In genomic region chr4:31234494-31234893, GRCh38 we compare ENCODE assay signal across 15 cellular contexts.
DNase-seq lines count a peak whose midpoint lies in the region; ATAC-seq and TF ChIP-seq lines count a peak whose summit lies in the region.
"Had no signal": no experiment of that assay in that cellular context is flagged by ENCODE, and none has a peak within 500 bp of the region (broad histone marks: within the 10 kb centered on the region; RNA-seq: fewer than 3 reads in every experiment).

No MANE protein-coding gene starts in this region.

- no peak overlapping the region for H3K27ac ChIP-seq in foreskin keratinocyte

- ATAC-seq in GM18520 (IDR thresholded peaks at IDR 0.05; ENCODE audit: unreplicated experiment), result peak; percentile 49
- peak; percentile 85 for ATAC-seq in GM21717 (IDR thresholded peaks at IDR 0.05; ENCODE audit: unreplicated experiment)
- peak; percentile 69 for ATAC-seq in HG03565 (IDR thresholded peaks at IDR 0.05; ENCODE audit: unreplicated experiment)
- peak; percentile 75 for ATAC-seq in foreskin keratinocyte
- no peak for ATAC-seq in GM18505 (IDR thresholded peaks at IDR 0.05; ENCODE audit: unreplicated experiment)
- ATAC-seq: activated CD8-positive, alpha-beta memory T cell treated with anti-CD3 and anti-CD28 coated beads, Interleukin-2, amount 10 ng/mL, durations not matched to agents 7 days and 5 days; K562; natural killer cell; T-helper 17 cell had no signal

- no peak for TF ChIP-seq POLR2A in GM18505 (IDR thresholded peaks at IDR 0.05; ENCODE audit: borderline replicate concordance, extremely low read depth, insufficient read depth, insufficient read length)

- H3K4me1 ChIP-seq in foreskin keratinocyte, result peaks cover 8% of the 10 kb centered on the region

- DNase-seq in foreskin keratinocyte (peak; percentile 47 to 48), GM10266 (ENCODE audit: extremely low spot score) (no peak), NCI-H2227 treated with DMSO at 0.1 percent for 48 hours (lab: John Stamatoyannopoulos, UW) (no peak)
- no peak for DNase-seq in stimulated activated CD4-positive, alpha-beta T cell treated with anti-CD3 and anti-CD28 coated beads, Interleukin-1b, Interleukin-23, amount 100 ng/mL, for 48 hours
- DNase-seq: activated CD8-positive, alpha-beta memory T cell treated with anti-CD3 and anti-CD28 coated beads, Interleukin-2, amount 10 ng/mL, durations not matched to agents 7 days and 5 days; COR-L47; natural killer cell; NCI-H774; stimulated activated CD8-positive, alpha-beta memory T cell treated with anti-CD3 and anti-CD28 coated beads, Interleukin-4, amount 100 ng/mL, for 48 hours; T-helper 17 cell had no signal

- no peak for TF ChIP-seq CTCF in foreskin keratinocyte (conservative IDR thresholded peaks at IDR 0.05)
- no peak for TF ChIP-seq CTCF in GM10266 (IDR thresholded peaks at IDR 0.05; ENCODE audit: control insufficient read depth, insufficient read depth, low read depth, missing control alignments)

- H3K27me3 ChIP-seq in foreskin keratinocyte, result no peaks in the 10 kb centered on the region

Comparison
In these comparisons a context has a peak if more than half of its experiments do, and no peak if none do; other contexts are left out.
1. DNase-seq: peak in foreskin keratinocyte (2 of 2); none in GM10266 (single experiment), NCI-H2227 treated with DMSO at 0.1 percent for 48 hours (single experiment) and stimulated activated CD4-positive, alpha-beta T cell treated with anti-CD3 and anti-CD28 coated beads, Interleukin-1b, Interleukin-23, amount 100 ng/mL, for 48 hours (single experiment).